In genomic region chr3:179321585-179322322, GRCh38 we compare ENCODE assay signal across 8 cellular contexts. TPM values are rescaled to one million over a fixed set of nuclear protein-coding genes. Genes with fewer than 3 reads are reported as not detected.
DNase-seq lines count a peak whose midpoint lies in the region; ATAC-seq and TF ChIP-seq lines count a peak whose summit lies in the region.

No MANE protein-coding gene starts in this region.

- TF ChIP-seq CTCF in right atrium auricular region (IDR thresholded peaks at IDR 0.05) (peak in 1 of 2 donors; percentile 62), NB4 (IDR thresholded peaks at IDR 0.05; ENCODE audit: low read depth, low read length) (peak; percentile 31), gastroesophageal sphincter (IDR thresholded peaks at IDR 0.05) (peak; percentile 35 to 63 (median 54)), retinal pigment epithelial cell (conservative IDR thresholded peaks at IDR 0.05; ENCODE audit: low read depth, low read length) (peak; percentile 58)

- ATAC-seq in left ventricle myocardium superior = no peak
- ATAC-seq in gastroesophageal sphincter = no peak
- no peak for ATAC-seq in HG02678 (IDR thresholded peaks at IDR 0.05; ENCODE audit: unreplicated experiment)
- no peak for ATAC-seq in HG03025 (IDR thresholded peaks at IDR 0.05; ENCODE audit: low FRiP score, unreplicated experiment)

- H3K27me3 ChIP-seq in right atrium auricular region = no peaks in the 10 kb centered on the region
- no peaks in the 10 kb centered on the region for H3K27me3 ChIP-seq in gastroesophageal sphincter

- H3K27me3 Mint-ChIP-seq in activated CD4-positive, alpha-beta T cell treated with anti-CD3 and anti-CD28 coated beads, Interleukin-2, amount 10 ng/mL, durations not matched to agents 24 days and 14 days = peaks cover 5% of the 10 kb centered on the region

- DNase-seq in right atrium auricular region (ENCODE audit: low spot score) (no peak), left ventricle myocardium superior (no peak), NB4 (ENCODE audit: low read depth) (peak; percentile 61), retinal pigment epithelial cell (ENCODE audit: low read depth) (no peak)
- peak; percentile 53 for DNase-seq in activated CD4-positive, alpha-beta T cell treated with anti-CD3 and anti-CD28 coated beads, Interleukin-2, amount 10 ng/mL, durations not matched to agents 24 days and 14 days

- peak overlapping the region; percentile 64 for H3K4me3 Mint-ChIP-seq in activated CD4-positive, alpha-beta T cell treated with anti-CD3 and anti-CD28 coated beads, Interleukin-2, amount 10 ng/mL, durations not matched to agents 24 days and 14 days

- TF ChIP-seq POLR2A in NB4 (IDR thresholded peaks at IDR 0.05; ENCODE audit: extremely low read depth, insufficient read length) = no peak
- no peak for TF ChIP-seq POLR2A in gastroesophageal sphincter (IDR thresholded peaks at IDR 0.05)

- peak overlapping the region; percentile 82 for H3K27ac Mint-ChIP-seq in activated CD4-positive, alpha-beta T cell treated with anti-CD3 and anti-CD28 coated beads, Interleukin-2, amount 10 ng/mL, durations not matched to agents 24 days and 14 days

- peaks cover 13% of the 10 kb centered on the region for H3K36me3 Mint-ChIP-seq in activated CD4-positive, alpha-beta T cell treated with anti-CD3 and anti-CD28 coated beads, Interleukin-2, amount 10 ng/mL, durations not matched to agents 24 days and 14 days (ENCODE audit: low read depth)

- 25 to 26% methylated on average over 12 of the region's 12 CpGs for WGBS in gastroesophageal sphincter (ENCODE audit: low coverage in 1 of 2), 2 donors

- peak overlapping the region; percentile 97 to 98 for H3K27ac ChIP-seq in right atrium auricular region
- H3K27ac ChIP-seq in gastroesophageal sphincter = peak overlapping the region; percentile 62 to 99 (median 98)

- H3K4me1 ChIP-seq in right atrium auricular region = peaks cover 0 to 33% of the 10 kb centered on the region in 2 donors
- peaks cover 4 to 45% (median 11%) of the 10 kb centered on the region in 3 donors for H3K4me1 ChIP-seq in gastroesophageal sphincter

- no peaks in the 10 kb centered on the region for H3K9me3 Mint-ChIP-seq in activated CD4-positive, alpha-beta T cell treated with anti-CD3 and anti-CD28 coated beads, Interleukin-2, amount 10 ng/mL, durations not matched to agents 24 days and 14 days

- H3K4me3 ChIP-seq in right atrium auricular region (peak overlapping the region in 1 of 2 donors; percentile 92), NB4 (ENCODE audit: low read depth, low read length) (peak overlapping the region; percentile 60), gastroesophageal sphincter (peak overlapping the region; percentile 50 to 94), retinal pigment epithelial cell (ENCODE audit: low read length) (peak overlapping the region; percentile 85)

- H3K4me1 Mint-ChIP-seq in activated CD4-positive, alpha-beta T cell treated with anti-CD3 and anti-CD28 coated beads, Interleukin-2, amount 10 ng/mL, durations not matched to agents 24 days and 14 days = peaks cover 25% of the 10 kb centered on the region

- intact Hi-C loops in left ventricle myocardium superior (cut with micrococcal nuclease) = no loop called here
- intact Hi-C loops in activated CD4-positive, alpha-beta T cell treated with anti-CD3 and anti-CD28 coated beads, Interleukin-2, amount 10 ng/mL, durations not matched to agents 24 days and 14 days (cut with micrococcal nuclease) = loop anchor here (2.0 kb wide), 3 partner anchors 129 to 283 kb away; partner anchors contain the start of genes ACTL6A, GNB4, MRPL47 and NDUFB5

- no peak for TF ChIP-seq EP300 in gastroesophageal sphincter (IDR thresholded peaks at IDR 0.05)

- H3K9me3 ChIP-seq in right atrium auricular region = no peaks in the 10 kb centered on the region
- H3K9me3 ChIP-seq in gastroesophageal sphincter = no peaks in the 10 kb centered on the region

- H3K36me3 ChIP-seq in right atrium auricular region = peaks cover 11% of the 10 kb centered on the region
- H3K36me3 ChIP-seq in gastroesophageal sphincter = peaks cover 0 to 10% of the 10 kb centered on the region in 2 donors

RNA-seq across cellular contexts. Expression of gene ZNF639, which starts 1.1 kb away (rescaled TPM):
- total RNA-seq in right atrium auricular region (10 to 100 TPM; 46.4 to 47.2 TPM), left ventricle myocardium superior (34.4 TPM), gastroesophageal sphincter (10 to 100 TPM; 60.6 to 97.8 (median 63.4) TPM)
- 36.7 and 38.1 TPM in 2 replicates for total RNA-seq in activated CD4-positive, alpha-beta T cell treated with anti-CD3 and anti-CD28 coated beads, Interleukin-2, amount 10 ng/mL, durations not matched to agents 24 days and 14 days

RNA-seq across cellular contexts. Expression of gene MFN1, which starts 25.8 kb away (rescaled TPM):
- total RNA-seq in right atrium auricular region (10 to 100 TPM; 30.5 to 68.0 TPM), left ventricle myocardium superior (65.1 TPM), gastroesophageal sphincter (10 to 100 TPM; 42.5 to 56.0 (median 45.5) TPM)
- total RNA-seq in activated CD4-positive, alpha-beta T cell treated with anti-CD3 and anti-CD28 coated beads, Interleukin-2, amount 10 ng/mL, durations not matched to agents 24 days and 14 days = 36.2 and 37.0 TPM in 2 replicates

Comparison
In these comparisons a context has a peak if more than half of its experiments do, and no peak if none do; other contexts are left out.
1. DNase-seq: peak in NB4 (single experiment) and activated CD4-positive, alpha-beta T cell treated with anti-CD3 and anti-CD28 coated beads, Interleukin-2, amount 10 ng/mL, durations not matched to agents 24 days and 14 days (single experiment); none in right atrium auricular region (single experiment), left ventricle myocardium superior (single experiment) and retinal pigment epithelial cell (single experiment).